ENCODE assay signal across 13 cellular contexts in the genomic region with DNA sequence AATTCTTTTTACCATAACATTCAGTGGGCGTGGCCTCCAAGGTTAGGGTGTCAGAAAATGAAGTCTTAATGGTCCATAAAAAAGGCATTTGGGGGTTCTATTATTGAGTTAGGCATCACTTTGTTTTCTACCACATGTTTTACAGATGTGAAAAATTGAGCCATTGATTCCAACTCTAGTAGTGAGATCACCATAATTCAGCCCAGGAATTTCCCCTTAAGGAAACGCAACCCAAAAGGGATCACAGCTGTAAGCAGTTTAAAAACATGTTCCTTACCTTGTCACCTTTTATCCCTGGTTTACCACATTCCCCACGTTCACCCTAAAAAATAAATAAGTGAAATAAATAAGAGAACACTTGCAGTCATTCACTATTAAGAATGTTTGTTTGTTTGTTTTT. TPM values are rescaled to one million over a fixed set of nuclear protein-coding genes. Genes with fewer than 3 reads are reported as not detected.
DNase-seq lines count a peak whose midpoint lies in the region; ATAC-seq and TF ChIP-seq lines count a peak whose summit lies in the region.
"Had no signal": no experiment of that assay in that cellular context is flagged by ENCODE, and none has a peak within 500 bp of the region (broad histone marks: within the 10 kb centered on the region; RNA-seq: fewer than 3 reads in every experiment).

No MANE protein-coding gene starts in this region.

- DNase-seq in Right ventricle myocardium superior: no peak
- no peak for DNase-seq in Right ventricle myocardium inferior (ENCODE audit: missing footprints)
- peak; percentile 77 for DNase-seq in HFF-Myc (ENCODE audit: extremely low read depth, low read depth)
- DNase-seq in fibroblast of gingiva (ENCODE audit: low read depth): peak; percentile 8
- DNase-seq in UCSD-AML1 (lab: John Stamatoyannopoulos, UW; ENCODE audit: unreplicated experiment): no peak
- DNase-seq in GOT3 (lab: John Stamatoyannopoulos, UW): no peak
- DNase-seq: CD4-positive, CD25-positive, alpha-beta regulatory T cell; DMS53; GF-D8 had no signal

- no peak for TF ChIP-seq CTCF in HFF-Myc (IDR thresholded peaks at IDR 0.05; ENCODE audit: low read depth, low read length, missing control alignments)

- intact Hi-C loops in Right ventricle myocardium superior (cut with DNase I): no loop called here
- intact Hi-C loops in Right ventricle myocardium inferior (cut with DNase I): no loop called here

- peak; percentile 45 for ATAC-seq in Right ventricle myocardium superior (ENCODE audit: poor library complexity)
- ATAC-seq in Right ventricle myocardium inferior: no peak
- no peak for ATAC-seq in HG02973 (IDR thresholded peaks at IDR 0.05; ENCODE audit: unreplicated experiment)
- ATAC-seq: HCT116 had no signal

- no peak overlapping the region for H3K4me3 ChIP-seq in HFF-Myc (replicated peaks; ENCODE audit: low read depth, low read length)
- H3K4me3 ChIP-seq: BLaER1 treated with 17β-estradiol and CSF1 and Interleukin-3, amounts not matched to agents 10 nM and 100 nM had no signal

RNA-seq across cellular contexts. Expression of a gene that starts 24.9 kb away (rescaled TPM):
- total RNA-seq in Right ventricle myocardium superior: 6.7 TPM
- 5.6 TPM for total RNA-seq in Right ventricle myocardium inferior
- total RNA-seq: H4 had no signal

RNA-seq across cellular contexts. Expression of a gene that starts 55.9 kb away (rescaled TPM):
- total RNA-seq in Right ventricle myocardium superior (23.5 TPM), Right ventricle myocardium inferior (24.9 TPM)

Comparison
In these comparisons a context has a peak if more than half of its experiments do, and no peak if none do; other contexts are left out.
1. DNase-seq: peak in HFF-Myc (single experiment) and fibroblast of gingiva (single experiment); none in Right ventricle myocardium superior (single experiment), Right ventricle myocardium inferior (single experiment), UCSD-AML1 (single experiment) and GOT3 (single experiment).